Comparison of ENCODE assay signal across 22 cellular contexts in the genomic region with DNA sequence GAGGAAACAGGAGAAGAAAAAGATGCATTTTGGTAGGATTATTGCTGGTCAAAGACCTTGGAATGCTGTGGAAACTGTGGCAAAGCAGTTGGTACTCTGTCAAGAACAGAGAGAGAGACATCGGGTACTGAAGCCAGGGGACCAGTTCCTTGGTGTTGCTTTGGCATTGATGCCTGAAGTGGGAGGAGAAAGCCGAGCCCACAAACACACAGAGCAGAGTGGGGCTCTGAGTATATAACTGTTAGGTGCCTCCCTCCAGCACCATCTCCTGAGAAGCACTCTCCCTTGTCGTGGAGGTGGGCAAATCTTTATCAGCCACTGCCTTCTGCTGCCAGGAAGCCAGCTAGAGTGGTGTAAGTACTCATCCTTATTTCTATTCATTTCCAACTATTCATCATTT. TPM values are rescaled to one million over a fixed set of nuclear protein-coding genes. Genes with fewer than 3 reads are reported as not detected.
A peak's percentile ranks its signal among the peaks of the same experiment; 100 is the strongest.
DNase-seq lines count a peak whose midpoint lies in the region; ATAC-seq and TF ChIP-seq lines count a peak whose summit lies in the region.
"Had no signal": no experiment of that assay in that cellular context is flagged by ENCODE, and none has a peak within 500 bp of the region (broad histone marks: within the 10 kb centered on the region; RNA-seq: fewer than 3 reads in every experiment).

A gene (plus strand): TSS at position 261 of the 400 bp plus-strand sequence. CDS start 6,140 bp downstream, outside the sequence.

- no peak within 1 kb of the TSS for H3K27ac ChIP-seq in right cardiac atrium (ENCODE audit: low read length)
- H3K27ac ChIP-seq in cingulate gyrus (ENCODE audit: low read depth, low read length), result peak within 1 kb of the TSS; percentile 25
- peak within 1 kb of the TSS in 1 of 2 donors; percentile 56 for H3K27ac ChIP-seq in aorta (ENCODE audit: low read depth in 1 of 2, low read length in 2 of 2)
- H3K27ac ChIP-seq: neural progenitor cell, right lobe of liver, transverse colon had no signal

- H3K27ac Mint-ChIP-seq in chondrocyte (ENCODE audit: unreplicated experiment), result no peak within 1 kb of the TSS
- H3K27ac Mint-ChIP-seq: activated B cell treated with CpG ODN at 0.5 μM for 24 hours; CD8-positive, alpha-beta T cell; neural progenitor cell had no signal

- H3K9me3 ChIP-seq in right cardiac atrium (ENCODE audit: control insufficient read depth, low read length) (no peaks in the 10 kb centered on the region), aorta (ENCODE audit: control insufficient read depth, low read length) (no peaks in the 10 kb centered on the region)
- H3K9me3 ChIP-seq: right lobe of liver, transverse colon had no signal

- peaks cover 10% of the 10 kb centered on the region for H3K27me3 Mint-ChIP-seq in chondrocyte (ENCODE audit: low read depth)

- DNase-seq in Right ventricle myocardium inferior (ENCODE audit: missing footprints) (no peak), right cardiac atrium (no peak), islet precursor cell (peak; percentile 26), aorta (no peak), OCI-M2 (lab: John Stamatoyannopoulos, UW; ENCODE audit: unreplicated experiment) (no peak), chondrocyte (ENCODE audit: low spot score) (no peak)
- DNase-seq in stimulated activated CD4-positive, alpha-beta T cell treated with anti-CD3 and anti-CD28 coated beads, Interleukin-12 subunit alpha, Interleukin-12 subunit beta, amount 100 ng/mL, for 4 hours, result no peak
- DNase-seq: activated B cell treated with CpG ODN at 0.5 μM for 24 hours; activated effector memory CD4-positive, alpha-beta T cell treated with Interleukin-2 at 50 U/mL for 16 hours; amniotic stem cell; CD8-positive, alpha-beta T cell; Kasumi-1; NCI-H146; NCI-H510A; right lobe of liver; stimulated activated CD4-positive, alpha-beta T cell treated with anti-CD3 and anti-CD28 coated beads, Interleukin-4, amount 100 ng/mL, for 24 hours; transverse colon had no signal

- ATAC-seq in Right ventricle myocardium inferior (no peak), right cardiac atrium (no peak), aorta (ENCODE audit: low FRiP score) (peak; percentile 8)
- ATAC-seq: CD8-positive, alpha-beta T cell; right lobe of liver had no signal

- no peak for TF ChIP-seq CTCF in chondrocyte (IDR thresholded peaks at IDR 0.05)

- H3K4me3 ChIP-seq in right cardiac atrium (ENCODE audit: low read length), result no peak within 1 kb of the TSS
- peak within 1 kb of the TSS in 1 of 2 donors; percentile 16 for H3K4me3 ChIP-seq in aorta (ENCODE audit: low read length in 2 of 2)
- H3K4me3 ChIP-seq: lung, neural progenitor cell, right lobe of liver, transverse colon had no signal

- H3K9me3 Mint-ChIP-seq in chondrocyte (ENCODE audit: low read depth), result no peaks in the 10 kb centered on the region
- H3K9me3 Mint-ChIP-seq: activated B cell treated with CpG ODN at 0.5 μM for 24 hours; CD8-positive, alpha-beta T cell; neural progenitor cell had no signal

- no peak within 1 kb of the TSS for H3K4me3 Mint-ChIP-seq in chondrocyte (ENCODE audit: unreplicated experiment)
- H3K4me3 Mint-ChIP-seq: activated B cell treated with CpG ODN at 0.5 μM for 24 hours; CD8-positive, alpha-beta T cell; neural progenitor cell had no signal

- H3K4me1 ChIP-seq in right cardiac atrium (ENCODE audit: control insufficient read depth, insufficient read depth, low read length), result no peaks in the 10 kb centered on the region
- H3K4me1 ChIP-seq in aorta (ENCODE audit: control insufficient read depth in 1 of 2, insufficient read depth in 2 of 2, low read length in 2 of 2), result peaks cover 0 to 6% of the 10 kb centered on the region in 2 donors
- H3K4me1 ChIP-seq: neural progenitor cell, right lobe of liver, transverse colon had no signal

- peaks cover 9% of the 10 kb centered on the region for H3K4me1 Mint-ChIP-seq in chondrocyte (ENCODE audit: low read depth)
- H3K4me1 Mint-ChIP-seq: activated B cell treated with CpG ODN at 0.5 μM for 24 hours, neural progenitor cell had no signal

- H3K27me3 ChIP-seq in right cardiac atrium (ENCODE audit: control insufficient read depth, insufficient read depth), result no peaks in the 10 kb centered on the region
- H3K27me3 ChIP-seq in aorta (ENCODE audit: control insufficient read depth in 1 of 2, insufficient read depth in 2 of 2, low read length in 1 of 2), result no peaks in the 10 kb centered on the region
- H3K27me3 ChIP-seq: neural progenitor cell, right lobe of liver had no signal

- H3K36me3 Mint-ChIP-seq in chondrocyte (ENCODE audit: low read depth), result peaks cover 1% of the 10 kb centered on the region
- H3K36me3 Mint-ChIP-seq: neural progenitor cell had no signal

- no peaks in the 10 kb centered on the region for H3K36me3 ChIP-seq in aorta (ENCODE audit: control insufficient read depth in 1 of 2, insufficient read depth in 2 of 2, low read length in 1 of 2)
- H3K36me3 ChIP-seq: neural progenitor cell, right lobe of liver, transverse colon had no signal

- WGBS in right cardiac atrium, result 58% methylated on average over 3 of the region's 3 CpGs
- WGBS in aorta, 2 donors, result 7 to 9% methylated on average over 3 of the region's 3 CpGs

- intact Hi-C loops in Right ventricle myocardium inferior (cut with DNase I), result loop anchor here (2.0 kb wide), 1 partner anchor 115 kb away; no protein-coding TSS in a partner anchor
- intact Hi-C loops in right cardiac atrium (cut with DNase I), result loop anchor here in 2 of 4 donors (5.0 to 10.0 kb wide), 2 partner anchors 111 to 113 kb away; no protein-coding TSS in a partner anchor
- intact Hi-C loops in aorta (cut with DNase I), result loop anchor here (2.0 to 10.0 kb wide), 2 partner anchors 51 to 115 kb away; no protein-coding TSS in a partner anchor

RNA-seq across cellular contexts. Expression of the gene that starts here (rescaled TPM):
- total RNA-seq in Right ventricle myocardium inferior, result 24.9 TPM
- total RNA-seq in right cardiac atrium, result 10 to 100 TPM in 1 of 4 donors, 1 to 10 TPM in 3; 5.2 to 15.7 (median 8.9) TPM
- 11.5 TPM for polyA plus RNA-seq in right cardiac atrium
- total RNA-seq in aorta, result 10 to 100 TPM; 33.1 to 44.8 TPM
- 10 to 100 TPM; 11.4 to 33.6 TPM for polyA plus RNA-seq in aorta
- total RNA-seq in chondrocyte, result 0.25 TPM in 1 of 3 replicates, not detected in the others
- total RNA-seq: A673, dermis microvascular lymphatic vessel endothelial cell had no signal
